ENCODE assay signal across 8 cellular contexts in the genomic region with DNA sequence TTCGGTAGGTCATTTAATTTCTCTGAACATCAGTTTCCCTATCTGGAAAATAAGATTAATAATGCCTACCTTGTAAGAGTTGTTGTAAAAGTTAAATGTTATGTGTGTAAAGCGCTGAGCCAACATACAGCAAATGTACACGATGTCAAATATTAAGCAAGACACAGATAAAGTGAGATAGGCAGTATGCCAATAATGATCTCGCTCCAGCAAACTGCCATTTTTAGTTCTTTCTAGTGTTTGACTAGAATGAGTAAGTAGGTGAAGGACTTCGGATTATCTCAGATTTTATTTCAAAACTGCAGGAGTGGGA. TPM values are rescaled to one million over a fixed set of nuclear protein-coding genes. Genes with fewer than 3 reads are reported as not detected.
DNase-seq lines count a peak whose midpoint lies in the region; ATAC-seq, FAIRE-seq and TF ChIP-seq lines count a peak whose summit lies in the region.

No MANE protein-coding gene starts in this region.

- H3K4me3 ChIP-seq in iPS-15b (ENCODE audit: low read depth, low read length), result peak overlapping the region; percentile 80
- peak overlapping the region; percentile 81 to 99 (median 99) for H3K4me3 ChIP-seq in subcutaneous abdominal adipose tissue (ENCODE audit: low read depth in 1 of 5, low read length in 5 of 5)

- H3K36me3 Mint-ChIP-seq in activated B cell treated with CpG ODN at 0.5 μM for 24 hours (ENCODE audit: low read depth), result peaks cover 28% of the 10 kb centered on the region

- no peaks in the 10 kb centered on the region for H3K27me3 Mint-ChIP-seq in activated B cell treated with CpG ODN at 0.5 μM for 24 hours

- peaks cover 43% of the 10 kb centered on the region for H3K4me1 Mint-ChIP-seq in activated B cell treated with CpG ODN at 0.5 μM for 24 hours

- POLR2A ChIA-PET in activated B cell treated with CpG ODN at 0.5 μM for 24 hours (lab: Charles Lee), result interaction anchor here (0.6 to 3.8 kb wide), 8 partner anchors 13 to 1737 kb away, joined by 3 to 57 read pairs (median 6); a partner anchor contains a TSS

- CTCF ChIA-PET in activated B cell treated with CpG ODN at 0.5 μM for 24 hours (lab: Charles Lee), result interaction anchor here (0.8 to 3.0 kb wide), 4 partner anchors 13 to 99 kb away, joined by 3 to 28 read pairs (median 7); no protein-coding TSS in a partner anchor

- peak; percentile 84 for FAIRE-seq in GM12891 (lab: Jason Lieb, UNC)

- no peak for TF ChIP-seq CTCF in activated B cell treated with CpG ODN at 0.5 μM for 24 hours (IDR thresholded peaks at IDR 0.05)

- no peak for DNase-seq in GM12891 (ENCODE audit: insufficient read length, low spot score)
- no peak for DNase-seq in activated B cell treated with CpG ODN at 0.5 μM for 24 hours
- DNase-seq in SIG-M5 (lab: John Stamatoyannopoulos, UW), result no peak
- DNase-seq in COLO668 (lab: John Stamatoyannopoulos, UW; ENCODE audit: unreplicated experiment), result no peak

- ATAC-seq in HG02610 (IDR thresholded peaks at IDR 0.05; ENCODE audit: unreplicated experiment), result peak; percentile 5
- peak; percentile 1 for ATAC-seq in activated B cell treated with CpG ODN at 0.5 μM for 24 hours (ENCODE audit: low read depth)
- no peak for ATAC-seq in GM21447 (IDR thresholded peaks at IDR 0.05; ENCODE audit: unreplicated experiment)

- peak overlapping the region; percentile 99 for H3K27ac Mint-ChIP-seq in activated B cell treated with CpG ODN at 0.5 μM for 24 hours

- H3K36me3 ChIP-seq in iPS-15b (ENCODE audit: control insufficient read depth, insufficient read depth, low read length) (no peaks in the 10 kb centered on the region), subcutaneous abdominal adipose tissue (ENCODE audit: control insufficient read depth in 5 of 5, insufficient read depth in 5 of 5, low read length in 5 of 5) (no peaks in the 10 kb centered on the region)

- no peaks in the 10 kb centered on the region for H3K9me3 Mint-ChIP-seq in activated B cell treated with CpG ODN at 0.5 μM for 24 hours

- H3K4me1 ChIP-seq in iPS-15b (ENCODE audit: control insufficient read depth, insufficient read depth, low read length), result peaks cover 7% of the 10 kb centered on the region
- H3K4me1 ChIP-seq in subcutaneous abdominal adipose tissue (ENCODE audit: control insufficient read depth in 5 of 5, insufficient read depth in 5 of 5, low read length in 5 of 5), result peaks cover 0 to 21% (median 18%) of the 10 kb centered on the region in 5 donors

- TF ChIP-seq POLR2A in GM12891 (IDR thresholded peaks at IDR 0.05; ENCODE audit: low read depth, low read length), result no peak

- H3K9ac ChIP-seq in iPS-15b (ENCODE audit: low read depth, low read length) (no peak overlapping the region), subcutaneous abdominal adipose tissue (ENCODE audit: low read length in 5 of 5) (peak overlapping the region; percentile 72 to 99 (median 89))

- peak overlapping the region; percentile 99 for H3K4me3 Mint-ChIP-seq in activated B cell treated with CpG ODN at 0.5 μM for 24 hours

- peaks cover 12% of the 10 kb centered on the region for H3K27me3 ChIP-seq in iPS-15b (ENCODE audit: control insufficient read depth, insufficient read depth, low read length)
- no peaks in the 10 kb centered on the region for H3K27me3 ChIP-seq in subcutaneous abdominal adipose tissue (ENCODE audit: control insufficient read depth in 5 of 5, insufficient read depth in 4 of 5, low read length in 5 of 5)

- intact Hi-C loops in activated B cell treated with CpG ODN at 0.5 μM for 24 hours (cut with micrococcal nuclease), result loop anchor here (1.0 to 2.0 kb wide), 2 partner anchors 166 to 976 kb away; a partner anchor contains a TSS

- H3K9me3 ChIP-seq in iPS-15b (ENCODE audit: control insufficient read depth, insufficient read depth, low read length), result no peaks in the 10 kb centered on the region
- H3K9me3 ChIP-seq in subcutaneous abdominal adipose tissue (ENCODE audit: control insufficient read depth in 5 of 5, low read length in 5 of 5), result no peaks in the 10 kb centered on the region

- no peak overlapping the region for H3K27ac ChIP-seq in subcutaneous abdominal adipose tissue (ENCODE audit: low read depth, low read length)

TF ChIP-seq in GM12891, 5 proteins besides CTCF, POLR2A, EP300 and RAD21:
- TF ChIP-seq POU2F2 (IDR thresholded peaks at IDR 0.05; ENCODE audit: low read depth, low read length), result no peak
- TF ChIP-seq TAF1 (IDR thresholded peaks at IDR 0.05; ENCODE audit: low read depth, low read length), result no peak
- no peak for TF ChIP-seq PAX5 (IDR thresholded peaks at IDR 0.05; ENCODE audit: insufficient read depth, low read length, severe bottlenecking)
- TF ChIP-seq POLR2AphosphoS5 (IDR thresholded peaks at IDR 0.05; ENCODE audit: low read depth, low read length), result no peak
- no peak for TF ChIP-seq SPI1 (IDR thresholded peaks at IDR 0.05; ENCODE audit: low read depth, low read length)

RNA-seq across cellular contexts. Expression of a gene that starts 0.8 kb away (rescaled TPM):
- polyA plus RNA-seq in GM12891 (2012; ENCODE audit: low read depth, missing spikeins), result 60.9 TPM
- 41.5 and 47.1 TPM in 2 replicates for total RNA-seq in activated B cell treated with CpG ODN at 0.5 μM for 24 hours
